16 cellular contexts compared by ENCODE assay signal in the genomic region with DNA sequence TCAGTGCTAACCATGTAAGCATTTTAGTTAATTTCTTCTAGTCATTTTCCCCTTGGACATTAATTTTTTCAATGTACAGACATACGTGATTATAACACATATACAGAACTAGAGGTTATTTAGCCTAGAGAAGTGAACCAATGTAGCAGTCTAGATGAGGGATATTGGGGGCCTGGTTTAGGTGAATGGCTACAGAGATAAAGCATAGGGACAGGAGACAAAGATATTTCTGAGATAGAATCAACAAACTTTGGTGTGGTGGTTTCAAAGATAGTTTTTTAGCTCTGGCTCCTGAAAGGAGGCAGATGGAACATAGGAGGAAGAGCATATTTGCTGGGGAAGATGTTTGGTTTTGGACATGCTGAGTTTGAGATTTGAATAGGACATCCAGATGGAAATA. TPM values are rescaled to one million over a fixed set of nuclear protein-coding genes. Genes with fewer than 3 reads are reported as not detected.
A peak's percentile ranks its signal among the peaks of the same experiment; 100 is the strongest.
DNase-seq lines count a peak whose midpoint lies in the region; ATAC-seq, FAIRE-seq and TF ChIP-seq lines count a peak whose summit lies in the region.
"Had no signal": no experiment of that assay in that cellular context is flagged by ENCODE, and none has a peak within 500 bp of the region (broad histone marks: within the 10 kb centered on the region; RNA-seq: fewer than 3 reads in every experiment).

No MANE protein-coding gene starts in this region.

- FAIRE-seq in GM12892 (lab: Jason Lieb, UNC) (peak; percentile 46), islet of Langerhans (lab: Jason Lieb, UNC) (peak; percentile 38), HepG2 (lab: Jason Lieb, UNC) (no peak)

- H3K9ac ChIP-seq in HepG2 (ENCODE audit: insufficient read depth, low read depth, low read length) = no peak overlapping the region
- H3K9ac ChIP-seq: BLaER1 treated with 17β-estradiol and CSF1 and Interleukin-3, amounts not matched to agents 10 nM and 100 nM had no signal

- peaks cover 18% of the 10 kb centered on the region for H3K36me3 Mint-ChIP-seq in activated T-cell treated with anti-CD3 and anti-CD28 coated beads, Interleukin-2, amount 50 U/mL, for 24 hours (ENCODE audit: low read depth)
- H3K36me3 Mint-ChIP-seq in activated T-helper 2 cell treated with anti-CD3 and anti-CD28 coated beads, Interferon-gamma antibody, Interleukin-2, Interleukin-4, amounts not matched to agents 10 μg/mL and 5 μg/mL and 100 μg/mL, durations not matched to agents 14 hours and 24 hours and 36 hours (ENCODE audit: low read depth) = peaks cover 40% of the 10 kb centered on the region

- H3K27ac Mint-ChIP-seq in activated T-cell treated with anti-CD3 and anti-CD28 coated beads, Interleukin-2, amount 50 U/mL, for 24 hours = peak overlapping the region; percentile 13
- H3K27ac Mint-ChIP-seq in activated T-helper 2 cell treated with anti-CD3 and anti-CD28 coated beads, Interferon-gamma antibody, Interleukin-2, Interleukin-4, amounts not matched to agents 10 μg/mL and 5 μg/mL and 100 μg/mL, durations not matched to agents 14 hours and 24 hours and 36 hours = peak overlapping the region; percentile 2

- no TSS peak for BruUV-seq in A673 (replicated peaks; lab: Mats Ljungman, UMichigan)
- BruUV-seq in HepG2 (replicated peaks; lab: Mats Ljungman, UMichigan) = no TSS peak

- no peaks in the 10 kb centered on the region for H3K27me3 ChIP-seq in A673 (replicated peaks; ENCODE audit: insufficient read depth, low read depth, low read length, poor library complexity)
- no peaks in the 10 kb centered on the region; a peak in 1 of 5 replicates for H3K27me3 ChIP-seq in HepG2 (ENCODE audit: control insufficient read depth in 1 of 2, insufficient read depth in 2 of 2, low read length in 2 of 2)
- H3K27me3 ChIP-seq: BLaER1 treated with 17β-estradiol and CSF1 and Interleukin-3, amounts not matched to agents 10 nM and 100 nM had no signal

- POLR2A ChIA-PET in A673 (lab: Charles Lee; ENCODE audit: low non-redundant PET) = no interaction called here
- POLR2A ChIA-PET in HepG2 (lab: Yijun Ruan, JAX) = no interaction called here

- no peaks in the 10 kb centered on the region for H3K27me3 Mint-ChIP-seq in activated T-cell treated with anti-CD3 and anti-CD28 coated beads, Interleukin-2, amount 50 U/mL, for 24 hours
- H3K27me3 Mint-ChIP-seq in activated T-helper 2 cell treated with anti-CD3 and anti-CD28 coated beads, Interferon-gamma antibody, Interleukin-2, Interleukin-4, amounts not matched to agents 10 μg/mL and 5 μg/mL and 100 μg/mL, durations not matched to agents 14 hours and 24 hours and 36 hours (ENCODE audit: low read depth) = no peaks in the 10 kb centered on the region

- no peaks in the 10 kb centered on the region for H3K9me3 ChIP-seq in A673 (ENCODE audit: low read depth, low read length, poor library complexity, severe bottlenecking)
- H3K9me3 ChIP-seq in HepG2 (ENCODE audit: low read length) = no peaks in the 10 kb centered on the region

- no peak overlapping the region for H3K27ac ChIP-seq in A673 (ENCODE audit: low read depth, low read length, poor library complexity, severe bottlenecking)
- no peak overlapping the region for H3K27ac ChIP-seq in HepG2 (ENCODE audit: extremely low read length, insufficient read depth, low read length)
- H3K27ac ChIP-seq: BLaER1 treated with 17β-estradiol and CSF1 and Interleukin-3, amounts not matched to agents 10 nM and 100 nM had no signal

- no peak overlapping the region for H2AFZ ChIP-seq in HepG2 (ENCODE audit: low read length)

- peaks cover 70% of the 10 kb centered on the region for H3K4me1 Mint-ChIP-seq in activated T-cell treated with anti-CD3 and anti-CD28 coated beads, Interleukin-2, amount 50 U/mL, for 24 hours (ENCODE audit: low read depth)
- peaks cover 66% of the 10 kb centered on the region for H3K4me1 Mint-ChIP-seq in activated T-helper 2 cell treated with anti-CD3 and anti-CD28 coated beads, Interferon-gamma antibody, Interleukin-2, Interleukin-4, amounts not matched to agents 10 μg/mL and 5 μg/mL and 100 μg/mL, durations not matched to agents 14 hours and 24 hours and 36 hours (ENCODE audit: low read depth)

- H3K36me3 ChIP-seq in A673 (ENCODE audit: insufficient read depth, low read length, poor library complexity, severe bottlenecking) (peaks cover 2% of the 10 kb centered on the region), HepG2 (replicated peaks in 1 of 2; ENCODE audit: control insufficient read depth in 1 of 2, insufficient read depth in 2 of 2, low read length in 2 of 2) (peaks cover 0 to 6% of the 10 kb centered on the region in 2 experiments; a peak in 1 of 5 replicates)

- no peaks in the 10 kb centered on the region for H3K9me3 Mint-ChIP-seq in activated T-cell treated with anti-CD3 and anti-CD28 coated beads, Interleukin-2, amount 50 U/mL, for 24 hours
- no peaks in the 10 kb centered on the region for H3K9me3 Mint-ChIP-seq in activated T-helper 2 cell treated with anti-CD3 and anti-CD28 coated beads, Interferon-gamma antibody, Interleukin-2, Interleukin-4, amounts not matched to agents 10 μg/mL and 5 μg/mL and 100 μg/mL, durations not matched to agents 14 hours and 24 hours and 36 hours

- in situ Hi-C loops in HepG2 (cut with HindIII; ENCODE audit: extremely low pct_ligation_motif_present, low pct_unique_long_range_greater_than_20kb) = no loop called here

- H3K4me3 Mint-ChIP-seq in activated T-cell treated with anti-CD3 and anti-CD28 coated beads, Interleukin-2, amount 50 U/mL, for 24 hours = no peak overlapping the region
- no peak overlapping the region for H3K4me3 Mint-ChIP-seq in activated T-helper 2 cell treated with anti-CD3 and anti-CD28 coated beads, Interferon-gamma antibody, Interleukin-2, Interleukin-4, amounts not matched to agents 10 μg/mL and 5 μg/mL and 100 μg/mL, durations not matched to agents 14 hours and 24 hours and 36 hours (ENCODE audit: low read depth)

- peaks cover 87% of the 10 kb centered on the region for H4K20me1 ChIP-seq in HepG2 (ENCODE audit: insufficient read depth, low read length)

- TF ChIP-seq CTCF in A673 (conservative IDR thresholded peaks at IDR 0.05; ENCODE audit: low read depth, low read length) (no peak), HepG2 (CRISPR knock-in tag; IDR thresholded peaks at IDR 0.05) (no peak)

- H3K79me2 ChIP-seq in HepG2 (ENCODE audit: insufficient read depth, low read length) = peaks cover 94% of the 10 kb centered on the region

- TF ChIP-seq RAD21 in HepG2 (CRISPR knock-in tag; IDR thresholded peaks at IDR 0.05) = no peak

- ATAC-seq in HepG2 = no peak

- TF ChIP-seq POLR2A in GM12892 (IDR thresholded peaks at IDR 0.05; ENCODE audit: low read depth, low read length) (no peak), HepG2 (IDR thresholded peaks at IDR 0.05; ENCODE audit: insufficient read depth in 1 of 2, low read depth in 2 of 2, low read length in 2 of 2) (no peak)

- H3K4me1 ChIP-seq in A673 (ENCODE audit: insufficient read depth, low read length, poor library complexity, severe bottlenecking) (peaks cover 13% of the 10 kb centered on the region), HepG2 (ENCODE audit: insufficient read depth, low read length) (no peaks in the 10 kb centered on the region)

- WGBS in HepG2 (ENCODE audit: low lambda C conversion rate) = 91% methylated on average over 1 of the region's 1 CpG

- intact Hi-C loops in activated T-helper 2 cell treated with anti-CD3 and anti-CD28 coated beads, Interferon-gamma antibody, Interleukin-2, Interleukin-4, amounts not matched to agents 10 μg/mL and 5 μg/mL and 100 μg/mL, durations not matched to agents 14 hours and 24 hours and 36 hours (cut with micrococcal nuclease) = no loop called here
- intact Hi-C loops in A673 (cut with micrococcal nuclease; ENCODE audit: unreplicated experiment) (no loop called here), HepG2 (cut with micrococcal nuclease; ENCODE audit: unreplicated experiment) (no loop called here)

- TF ChIP-seq EP300 in HepG2 (IDR thresholded peaks at IDR 0.05; ENCODE audit: low read depth in 2 of 2, low read length in 2 of 2) (no peak), HepG2 (CRISPR knock-in tag; IDR thresholded peaks at IDR 0.05; ENCODE audit: borderline replicate concordance) (no peak)

- H3K4me2 ChIP-seq in HepG2 (ENCODE audit: low read depth, low read length) = no peak overlapping the region

- DNase-seq in activated T-cell treated with anti-CD3 and anti-CD28 coated beads, Interleukin-2, amount 50 U/mL, for 24 hours = no peak
- no peak for DNase-seq in activated T-cell treated with anti-CD3 and anti-CD28 coated beads, Interleukin-2, amount 50 U/mL, for 1 hour
- DNase-seq in GM12892 (ENCODE audit: insufficient read length) (no peak), A673 (ENCODE audit: low spot score) (no peak), HepG2 (ENCODE audit: low spot score) (no peak)
- no peak for DNase-seq in activated T-helper 2 cell treated with anti-CD3 and anti-CD28 coated beads, Interferon-gamma antibody, Interleukin-2, Interleukin-4, amounts not matched to agents 10 μg/mL and 5 μg/mL and 100 μg/mL, durations not matched to agents 14 hours and 24 hours and 36 hours (ENCODE audit: low spot score)
- no peak for DNase-seq in activated effector memory CD4-positive, alpha-beta T cell treated with Interleukin-2 at 50 U/mL for 16 hours
- DNase-seq: DMS53, HCEC 1CT, IMR-90, NCI-H1105, NCI-H1694, NCI-H226, SHP77 had no signal

- H3K4me3 ChIP-seq in A673 (ENCODE audit: low read depth, low read length, poor library complexity, severe bottlenecking) (no peak overlapping the region), HepG2 (replicated peaks in 1 of 3; ENCODE audit: insufficient read depth in 1 of 3, low read depth in 2 of 3, low read length in 3 of 3) (no peak overlapping the region)
- H3K4me3 ChIP-seq: BLaER1 treated with 17β-estradiol and CSF1 and Interleukin-3, amounts not matched to agents 10 nM and 100 nM had no signal

- CTCF ChIA-PET in A673 (lab: Charles Lee) (interaction anchor here (0.7 kb wide), 1 partner anchor 14 kb away, joined by 8 read pairs; no protein-coding TSS in a partner anchor), HepG2 (lab: Yijun Ruan, JAX; ENCODE audit: low intra/inter-chr PET ratio, low total read pairs) (interaction anchor here (1.7 kb wide), 1 partner anchor 154 kb away, joined by 3 read pairs; no protein-coding TSS in a partner anchor)

RNA-seq across cellular contexts. Expression of a gene that starts 23.0 kb away (rescaled TPM):
- 17.2 TPM for polyA plus RNA-seq in GM12892 (2012; ENCODE audit: missing spikeins)
- 22.3 and 22.6 TPM in 2 replicates for total RNA-seq in activated T-helper 2 cell treated with anti-CD3 and anti-CD28 coated beads, Interferon-gamma antibody, Interleukin-2, Interleukin-4, amounts not matched to agents 10 μg/mL and 5 μg/mL and 100 μg/mL, durations not matched to agents 14 hours and 24 hours and 36 hours
- 17.1 and 18.1 TPM in 2 replicates for total RNA-seq in A673 (2021)
- 15.7 and 27.2 TPM in 2 replicates for total RNA-seq in HepG2 (2016; rRNA removed; fragmentation: Illumina TruSeq; extraction: Trizol)
- 4.8 and 5.3 TPM in 2 replicates for total RNA-seq in HepG2 (2016; cell fraction: cytosol; rRNA removed; fragmentation: Illumina TruSeq; extraction: Trizol; ENCODE audit: low read depth)
- 15.7 and 25.8 TPM in 2 replicates for total RNA-seq in HepG2 (2016; cell fraction: insoluble cytoplasmic fraction; rRNA removed; fragmentation: Illumina TruSeq; extraction: Trizol)
- 5.3 and 6.4 TPM in 2 replicates for total RNA-seq in HepG2 (2016; cell fraction: membrane; rRNA removed; fragmentation: Illumina TruSeq; extraction: Trizol)
- 18.0 and 19.4 TPM in 2 replicates for total RNA-seq in HepG2 (2016; cell fraction: nucleus; rRNA removed; fragmentation: Illumina TruSeq; extraction: Trizol)
- polyA plus RNA-seq in HepG2 (2011; rRNA removed) = 7.0 and 9.0 TPM in 2 replicates
- polyA plus RNA-seq in HepG2 (2011; cell fraction: cytosol; rRNA removed) = 3.0 and 5.4 TPM in 2 replicates
- polyA plus RNA-seq in HepG2 (2011; cell fraction: nucleus; rRNA removed) = 6.5 and 6.6 TPM in 2 replicates
- 10.2 and 11.1 TPM in 2 replicates for polyA plus RNA-seq in HepG2 (2012)
- 0.23 TPM in 2 replicates for polyA plus RNA-seq in HepG2 (2016; cell fraction: cytosol; fragmentation: Illumina TruSeq; extraction: Trizol; ENCODE audit: low read depth)
- polyA plus RNA-seq in HepG2 (2016; cell fraction: insoluble cytoplasmic fraction; fragmentation: Illumina TruSeq; extraction: Trizol; ENCODE audit: low read depth) = 9.7 and 9.9 TPM in 2 replicates
- polyA plus RNA-seq in HepG2 (2016; cell fraction: membrane; fragmentation: Illumina TruSeq; extraction: Trizol; ENCODE audit: low read depth) = 0.85 and 0.98 TPM in 2 replicates
- 14.6 TPM in 2 replicates for polyA plus RNA-seq in HepG2 (2016; cell fraction: nucleus; fragmentation: Illumina TruSeq; extraction: Trizol; ENCODE audit: insufficient read depth, low read depth)
- polyA minus RNA-seq in HepG2 (2011; rRNA and poly(A)+ RNA removed; ENCODE audit: low replicate concordance) = 5.4 and 7.5 TPM in 2 replicates
- polyA minus RNA-seq in HepG2 (2011; cell fraction: cytosol; rRNA and poly(A)+ RNA removed) = 16.5 and 19.7 TPM in 2 replicates
- polyA minus RNA-seq in HepG2 (2011; cell fraction: nucleus; rRNA and poly(A)+ RNA removed) = 32.4 and 33.8 TPM in 2 replicates
